In genomic region chr3:113678773-113679172, GRCh38 we compare ENCODE assay signal across 15 cellular contexts. TPM values are rescaled to one million over a fixed set of nuclear protein-coding genes. Genes with fewer than 3 reads are reported as not detected.
DNase-seq lines count a peak whose midpoint lies in the region; ATAC-seq and TF ChIP-seq lines count a peak whose summit lies in the region.
"Had no signal": no experiment of that assay in that cellular context is flagged by ENCODE, and none has a peak within 500 bp of the region (broad histone marks: within the 10 kb centered on the region; RNA-seq: fewer than 3 reads in every experiment).

No MANE protein-coding gene starts in this region.

- no peaks in the 10 kb centered on the region for H3K27me3 ChIP-seq in testis
- no peaks in the 10 kb centered on the region for H3K27me3 ChIP-seq in mesenchymal stem cell (ENCODE audit: control insufficient read depth in 1 of 2, insufficient read depth in 1 of 2, low read length in 2 of 2)
- H3K27me3 ChIP-seq: BLaER1 treated with 17β-estradiol and CSF1 and Interleukin-3, amounts not matched to agents 10 nM and 100 nM had no signal

- H3K4ac ChIP-seq in mesenchymal stem cell (ENCODE audit: low read depth in 1 of 2, low read length in 2 of 2), result no peak overlapping the region

- no peaks in the 10 kb centered on the region for H3K9me3 Mint-ChIP-seq in activated naive CD4-positive, alpha-beta T cell treated with anti-CD3 and anti-CD28 coated beads, Interleukin-2, amount 10 ng/mL, durations not matched to agents 7 days and 5 days
- peaks cover 4% of the 10 kb centered on the region for H3K9me3 Mint-ChIP-seq in chondrocyte (ENCODE audit: low read depth)
- H3K9me3 Mint-ChIP-seq in stimulated activated memory B cell treated with anti-CD40 and anti-IgM and Interleukin-4, amounts not matched to agents 10 μg/mL and 1 μg/mL and 100 μg/mL, for 72 hours, result peaks cover 8% of the 10 kb centered on the region
- H3K9me3 Mint-ChIP-seq: CD4-positive, alpha-beta T cell had no signal

- H3K4me2 ChIP-seq in mesenchymal stem cell (ENCODE audit: low read length, poor library complexity, severe bottlenecking), result no peak overlapping the region
- H3K4me2 ChIP-seq: BLaER1 treated with 17β-estradiol and CSF1 and Interleukin-3, amounts not matched to agents 10 nM and 100 nM had no signal

- no peaks in the 10 kb centered on the region for H3K4me1 Mint-ChIP-seq in activated naive CD4-positive, alpha-beta T cell treated with anti-CD3 and anti-CD28 coated beads, Interleukin-2, amount 10 ng/mL, durations not matched to agents 7 days and 5 days
- no peaks in the 10 kb centered on the region for H3K4me1 Mint-ChIP-seq in chondrocyte (ENCODE audit: low read depth)
- H3K4me1 Mint-ChIP-seq in stimulated activated memory B cell treated with anti-CD40 and anti-IgM and Interleukin-4, amounts not matched to agents 10 μg/mL and 1 μg/mL and 100 μg/mL, for 72 hours, result peaks cover 16% of the 10 kb centered on the region

- H4K8ac ChIP-seq in mesenchymal stem cell (ENCODE audit: low read length), result no peak overlapping the region

- whole genome bisulfite sequencing in testis, 2 donors, result 95 to 97% methylated on average over 4 of the region's 4 CpGs
- no CpG with 5 or more reads among the region's 4 CpGs for WGBS in mesenchymal stem cell

- TF ChIP-seq CTCF in HEK293 (tag by site-specific recombination; IDR thresholded peaks at IDR 0.05) (no peak), chondrocyte (IDR thresholded peaks at IDR 0.05) (no peak), testis (IDR thresholded peaks at IDR 0.05) (no peak)

- H3K36me3 Mint-ChIP-seq in activated naive CD4-positive, alpha-beta T cell treated with anti-CD3 and anti-CD28 coated beads, Interleukin-2, amount 10 ng/mL, durations not matched to agents 7 days and 5 days, result peaks cover 22% of the 10 kb centered on the region
- peaks cover 12% of the 10 kb centered on the region for H3K36me3 Mint-ChIP-seq in chondrocyte (ENCODE audit: low read depth)
- H3K36me3 Mint-ChIP-seq in stimulated activated memory B cell treated with anti-CD40 and anti-IgM and Interleukin-4, amounts not matched to agents 10 μg/mL and 1 μg/mL and 100 μg/mL, for 72 hours, result peaks cover 33% of the 10 kb centered on the region

- no peak overlapping the region for H2BK120ac ChIP-seq in mesenchymal stem cell (ENCODE audit: low read depth, low read length)

- H3K36me3 ChIP-seq in HEK293 (ENCODE audit: control insufficient read depth in 2 of 2, insufficient read depth in 1 of 2, low read length in 2 of 2) (peaks cover 0 to 13% of the 10 kb centered on the region in 2 experiments; a peak in 1 of 3 replicates), testis (ENCODE audit: low read depth, missing control alignments) (no peaks in the 10 kb centered on the region), mesenchymal stem cell (ENCODE audit: control insufficient read depth in 1 of 2, insufficient read depth in 2 of 2, low read depth in 1 of 2, low read length in 2 of 2) (peaks cover 0 to 30% of the 10 kb centered on the region in 2 experiments)

- no peak overlapping the region for H4K91ac ChIP-seq in mesenchymal stem cell (ENCODE audit: low read length)

- H3K27me3 Mint-ChIP-seq in activated naive CD4-positive, alpha-beta T cell treated with anti-CD3 and anti-CD28 coated beads, Interleukin-2, amount 10 ng/mL, durations not matched to agents 7 days and 5 days, result no peaks in the 10 kb centered on the region
- no peaks in the 10 kb centered on the region for H3K27me3 Mint-ChIP-seq in chondrocyte (ENCODE audit: low read depth)
- H3K27me3 Mint-ChIP-seq in stimulated activated memory B cell treated with anti-CD40 and anti-IgM and Interleukin-4, amounts not matched to agents 10 μg/mL and 1 μg/mL and 100 μg/mL, for 72 hours, result no peaks in the 10 kb centered on the region
- H3K27me3 Mint-ChIP-seq: CD4-positive, alpha-beta T cell had no signal

- H2AFZ ChIP-seq in mesenchymal stem cell (ENCODE audit: low read depth, low read length), result no peak overlapping the region

- no peak for TF ChIP-seq POLR2A in testis (IDR thresholded peaks at IDR 0.05)

- H3K4me1 ChIP-seq in HEK293 (ENCODE audit: control insufficient read depth, insufficient read depth, low read length) (no peaks in the 10 kb centered on the region), testis (no peaks in the 10 kb centered on the region), mesenchymal stem cell (ENCODE audit: control insufficient read depth, insufficient read depth, low read depth, low read length) (no peaks in the 10 kb centered on the region)

- DNase-seq in activated naive CD4-positive, alpha-beta T cell treated with anti-CD3 and anti-CD28 coated beads, Interleukin-2, amount 10 ng/mL, durations not matched to agents 7 days and 5 days, result no peak
- no peak for DNase-seq in activated naive CD4-positive, alpha-beta T cell (lab: John Stamatoyannopoulos, UW)
- DNase-seq in chondrocyte (ENCODE audit: low spot score) (no peak), testis (no peak), mesenchymal stem cell (no peak)
- DNase-seq: 8988T; AML-193; Calu3; CD4-positive, alpha-beta T cell; DMS 273 treated with DMSO at 0.1 percent for 48 hours had no signal

- H3K9me3 ChIP-seq in HEK293 (ENCODE audit: control insufficient read depth, insufficient read depth, low read depth, low read length) (no peaks in the 10 kb centered on the region), testis (no peaks in the 10 kb centered on the region), mesenchymal stem cell (ENCODE audit: control insufficient read depth, low read length) (no peaks in the 10 kb centered on the region)

- H3K18ac ChIP-seq in mesenchymal stem cell (ENCODE audit: low read depth in 1 of 2, low read length in 2 of 2), result no peak overlapping the region

- CTCF ChIA-PET in activated naive CD4-positive, alpha-beta T cell treated with anti-CD3 and anti-CD28 coated beads, Interleukin-2, amount 10 ng/mL, durations not matched to agents 7 days and 5 days (lab: Charles Lee), result no interaction called here
- CTCF ChIA-PET in HEK293 (lab: Yijun Ruan, JAX), result interaction anchor here (0.7 kb wide), 1 partner anchor 49 kb away, joined by 4 read pairs; no protein-coding TSS in a partner anchor

- peaks cover 25% of the 10 kb centered on the region for H3K79me1 ChIP-seq in mesenchymal stem cell (replicated peaks; ENCODE audit: low read length, poor library complexity, severe bottlenecking)

- H3K9ac ChIP-seq in mesenchymal stem cell (ENCODE audit: low read length), result no peak overlapping the region
- H3K9ac ChIP-seq: BLaER1 treated with 17β-estradiol and CSF1 and Interleukin-3, amounts not matched to agents 10 nM and 100 nM had no signal

- no peak overlapping the region for H2BK15ac ChIP-seq in mesenchymal stem cell (ENCODE audit: low read depth, poor library complexity, severe bottlenecking)

- H3K27ac ChIP-seq in HEK293 (ENCODE audit: extremely low read depth, low read depth, low read length), result no peak overlapping the region
- no peak overlapping the region for H3K27ac ChIP-seq in testis
- no peak overlapping the region for H3K27ac ChIP-seq in mesenchymal stem cell (ENCODE audit: low read length, poor library complexity, severe bottlenecking)
- H3K27ac ChIP-seq: BLaER1 treated with 17β-estradiol and CSF1 and Interleukin-3, amounts not matched to agents 10 nM and 100 nM had no signal

- H2BK12ac ChIP-seq in mesenchymal stem cell (ENCODE audit: low read length in 2 of 2), result no peak overlapping the region

- no peak overlapping the region for H2AK5ac ChIP-seq in mesenchymal stem cell (ENCODE audit: low read length, severe bottlenecking)

- POLR2A ChIA-PET in HEK293 (lab: Yijun Ruan, JAX), result no interaction called here

- no peak overlapping the region for H3K23ac ChIP-seq in mesenchymal stem cell (ENCODE audit: low read length in 2 of 2)

- ATAC-seq in stimulated activated memory B cell treated with anti-CD40 and anti-IgM and Interleukin-4, amounts not matched to agents 10 μg/mL and 1 μg/mL and 100 μg/mL, for 72 hours, result no peak
- ATAC-seq in GM21381 (IDR thresholded peaks at IDR 0.05; ENCODE audit: unreplicated experiment), result no peak
- ATAC-seq: HCT116 had no signal

- H3K27ac Mint-ChIP-seq in activated naive CD4-positive, alpha-beta T cell treated with anti-CD3 and anti-CD28 coated beads, Interleukin-2, amount 10 ng/mL, durations not matched to agents 7 days and 5 days, result peak overlapping the region; percentile 75
- peak overlapping the region; percentile 22 for H3K27ac Mint-ChIP-seq in chondrocyte (ENCODE audit: unreplicated experiment)
- H3K27ac Mint-ChIP-seq in stimulated activated memory B cell treated with anti-CD40 and anti-IgM and Interleukin-4, amounts not matched to agents 10 μg/mL and 1 μg/mL and 100 μg/mL, for 72 hours, result peak overlapping the region; percentile 66
- H3K27ac Mint-ChIP-seq: CD4-positive, alpha-beta T cell had no signal

- no peak overlapping the region for H3K4me3 Mint-ChIP-seq in activated naive CD4-positive, alpha-beta T cell treated with anti-CD3 and anti-CD28 coated beads, Interleukin-2, amount 10 ng/mL, durations not matched to agents 7 days and 5 days
- no peak overlapping the region for H3K4me3 Mint-ChIP-seq in chondrocyte (ENCODE audit: unreplicated experiment)
- H3K4me3 Mint-ChIP-seq in stimulated activated memory B cell treated with anti-CD40 and anti-IgM and Interleukin-4, amounts not matched to agents 10 μg/mL and 1 μg/mL and 100 μg/mL, for 72 hours, result no peak overlapping the region
- H3K4me3 Mint-ChIP-seq: CD4-positive, alpha-beta T cell had no signal

- H3K4me3 ChIP-seq in HEK293 (ENCODE audit: low read depth, low read length), result no peak overlapping the region
- H3K4me3 ChIP-seq in testis, result no peak overlapping the region
- no peak overlapping the region for H3K4me3 ChIP-seq in mesenchymal stem cell (ENCODE audit: insufficient read depth in 1 of 2, low read depth in 1 of 2, low read length in 2 of 2)
- H3K4me3 ChIP-seq: BLaER1 treated with 17β-estradiol and CSF1 and Interleukin-3, amounts not matched to agents 10 nM and 100 nM had no signal

- H3K14ac ChIP-seq in mesenchymal stem cell (ENCODE audit: low read length in 2 of 2), result no peak overlapping the region

- intact Hi-C loops in testis (cut with DNase I; ENCODE audit: low total_unique reads), result no loop called here

- H2BK5ac ChIP-seq in mesenchymal stem cell (ENCODE audit: low read depth, low read length, poor library complexity, severe bottlenecking), result no peak overlapping the region

RNA-seq across cellular contexts. Expression of gene USF3, which starts 17.7 kb away (rescaled TPM):
- total RNA-seq in chondrocyte (8.6 to 12.5 TPM (median 9.0 TPM) in 3 replicates), testis (10 to 100 TPM; 22.7 to 25.4 TPM)
- 8.6 TPM for polyA plus RNA-seq in testis (ENCODE audit: insufficient read depth, low read depth, low replicate concordance)
- polyA plus RNA-seq in mesenchymal stem cell (2013, experiment 1 of 2), result 7.5 TPM
- polyA plus RNA-seq in mesenchymal stem cell (2013, experiment 2 of 2), result 6.6 TPM

Comparison
In these comparisons a context has a peak if more than half of its experiments do, and no peak if none do; other contexts are left out.
1. H3K27ac Mint-ChIP-seq: peak in every context shown above with its lines; median percentile 75 in activated naive CD4-positive, alpha-beta T cell treated with anti-CD3 and anti-CD28 coated beads, Interleukin-2, amount 10 ng/mL, durations not matched to agents 7 days and 5 days; 66 in stimulated activated memory B cell treated with anti-CD40 and anti-IgM and Interleukin-4, amounts not matched to agents 10 μg/mL and 1 μg/mL and 100 μg/mL, for 72 hours; 22 in chondrocyte.